18 cellular contexts compared by ENCODE assay signal in genomic region chr2:147792966-147793617, GRCh38. TPM values are rescaled to one million over a fixed set of nuclear protein-coding genes. Genes with fewer than 3 reads are reported as not detected.
A peak's percentile ranks its signal among the peaks of the same experiment; 100 is the strongest.
DNase-seq lines count a peak whose midpoint lies in the region; ATAC-seq and TF ChIP-seq lines count a peak whose summit lies in the region.
"Had no signal": no experiment of that assay in that cellular context is flagged by ENCODE, and none has a peak within 500 bp of the region (broad histone marks: within the 10 kb centered on the region; RNA-seq: fewer than 3 reads in every experiment).

No MANE protein-coding gene starts in this region.

- POLR2A ChIA-PET in activated CD8-positive, alpha-beta T cell treated with anti-CD3 and anti-CD28 coated beads, Interleukin-2, amount 10 ng/mL, durations not matched to agents 7 days and 5 days (lab: Charles Lee) = no interaction called here

- H3K36me3 Mint-ChIP-seq in mesothelial cell of epicardium = no peaks in the 10 kb centered on the region
- H3K36me3 Mint-ChIP-seq in activated CD8-positive, alpha-beta T cell treated with anti-CD3 and anti-CD28 coated beads, Interleukin-2, amount 10 ng/mL, durations not matched to agents 7 days and 5 days (ENCODE audit: low read depth) = no peaks in the 10 kb centered on the region
- H3K36me3 Mint-ChIP-seq: CD4-positive, alpha-beta memory T cell had no signal

- DNase-seq in AG08395 (ENCODE audit: low spot score) (peak; percentile 39), HT1080 (ENCODE audit: low read depth) (peak; percentile 22), choroid plexus epithelial cell (ENCODE audit: low read depth) (peak; percentile 13), mesothelial cell of epicardium (ENCODE audit: low spot score in 2 of 2, unreplicated experiment in 2 of 2) (peak in 1 of 2 experiments; percentile 38), dermis blood vessel endothelial cell (no peak), GM10266 (ENCODE audit: extremely low spot score) (no peak), COR-L47 (lab: John Stamatoyannopoulos, UW) (no peak)
- DNase-seq in activated CD8-positive, alpha-beta T cell treated with anti-CD3 and anti-CD28 coated beads, Interleukin-2, amount 10 ng/mL, durations not matched to agents 7 days and 5 days = no peak
- DNase-seq: activated naive CD4-positive, alpha-beta T cell; anterior cingulate cortex; CD4-positive, alpha-beta memory T cell; DND-41; NCI-H1417; NCI-H69; SHP77; stimulated activated CD4-positive, alpha-beta T cell treated with anti-CD3 and anti-CD28 coated beads, Interleukin-12 subunit alpha, Interleukin-12 subunit beta, amount 100 ng/mL, for 4 hours; stimulated activated CD8-positive, alpha-beta memory T cell treated with anti-CD3 and anti-CD28 coated beads, Interleukin-4, amount 100 ng/mL, for 48 hours had no signal

- no peak overlapping the region for H3K4me3 Mint-ChIP-seq in mesothelial cell of epicardium
- H3K4me3 Mint-ChIP-seq in activated CD8-positive, alpha-beta T cell treated with anti-CD3 and anti-CD28 coated beads, Interleukin-2, amount 10 ng/mL, durations not matched to agents 7 days and 5 days = no peak overlapping the region
- H3K4me3 Mint-ChIP-seq: CD4-positive, alpha-beta memory T cell had no signal

- CTCF ChIA-PET in activated CD8-positive, alpha-beta T cell treated with anti-CD3 and anti-CD28 coated beads, Interleukin-2, amount 10 ng/mL, durations not matched to agents 7 days and 5 days (lab: Charles Lee) = no interaction called here

- no peak for ATAC-seq in activated CD8-positive, alpha-beta T cell treated with anti-CD3 and anti-CD28 coated beads, Interleukin-2, amount 10 ng/mL, durations not matched to agents 7 days and 5 days

- TF ChIP-seq CTCF in choroid plexus epithelial cell (conservative IDR thresholded peaks at IDR 0.05; ENCODE audit: low read depth, low read length) = no peak
- TF ChIP-seq CTCF in mesothelial cell of epicardium (IDR thresholded peaks at IDR 0.05; ENCODE audit: unreplicated experiment) = no peak
- no peak for TF ChIP-seq CTCF in GM10266 (IDR thresholded peaks at IDR 0.05; ENCODE audit: control insufficient read depth, insufficient read depth, low read depth, missing control alignments)

- H3K4me1 Mint-ChIP-seq in mesothelial cell of epicardium = peaks cover 13% of the 10 kb centered on the region
- H3K4me1 Mint-ChIP-seq in activated CD8-positive, alpha-beta T cell treated with anti-CD3 and anti-CD28 coated beads, Interleukin-2, amount 10 ng/mL, durations not matched to agents 7 days and 5 days (ENCODE audit: low read depth) = peaks cover 9% of the 10 kb centered on the region

- H3K27ac Mint-ChIP-seq in mesothelial cell of epicardium = peak overlapping the region; percentile 30
- H3K27ac Mint-ChIP-seq in activated CD8-positive, alpha-beta T cell treated with anti-CD3 and anti-CD28 coated beads, Interleukin-2, amount 10 ng/mL, durations not matched to agents 7 days and 5 days = no peak overlapping the region
- H3K27ac Mint-ChIP-seq: CD4-positive, alpha-beta memory T cell had no signal

- H3K4me3 ChIP-seq in choroid plexus epithelial cell (ENCODE audit: low read depth, low read length) = no peak overlapping the region
- H3K4me3 ChIP-seq: vagina had no signal

- no peaks in the 10 kb centered on the region for H3K9me3 Mint-ChIP-seq in mesothelial cell of epicardium
- H3K9me3 Mint-ChIP-seq in activated CD8-positive, alpha-beta T cell treated with anti-CD3 and anti-CD28 coated beads, Interleukin-2, amount 10 ng/mL, durations not matched to agents 7 days and 5 days (ENCODE audit: insufficient read depth) = no peaks in the 10 kb centered on the region

- H3K27me3 Mint-ChIP-seq in mesothelial cell of epicardium (ENCODE audit: low read depth) = no peaks in the 10 kb centered on the region
- H3K27me3 Mint-ChIP-seq in activated CD8-positive, alpha-beta T cell treated with anti-CD3 and anti-CD28 coated beads, Interleukin-2, amount 10 ng/mL, durations not matched to agents 7 days and 5 days (ENCODE audit: low read depth) = no peaks in the 10 kb centered on the region
- H3K27me3 Mint-ChIP-seq: CD4-positive, alpha-beta memory T cell had no signal

RNA-seq across cellular contexts. Expression of gene ACVR2A, which starts 51.7 kb away (rescaled TPM):
- total RNA-seq in HT1080 (2014; rRNA removed; shearing (Covaris generic)) = 5.7 and 6.8 TPM in 2 replicates
- polyA plus RNA-seq in HT1080 (2015; cell fraction: cytosol; rRNA removed) = 2.8 and 2.9 TPM in 2 replicates
- polyA plus RNA-seq in HT1080 (2015; cell fraction: nucleus; rRNA removed) = 7.9 and 8.9 TPM in 2 replicates
- total RNA-seq in mesothelial cell of epicardium (29.7 to 33.3 TPM (median 31.3 TPM) in 3 replicates), dermis blood vessel endothelial cell (5.7 and 7.5 TPM in 2 replicates)
- total RNA-seq in activated CD8-positive, alpha-beta T cell treated with anti-CD3 and anti-CD28 coated beads, Interleukin-2, amount 10 ng/mL, durations not matched to agents 7 days and 5 days = 1 to 10 TPM; 1.4 to 1.7 TPM

Comparison
In these comparisons a context has a peak if more than half of its experiments do, and no peak if none do; other contexts are left out.
1. DNase-seq: peak in AG08395 (single experiment), HT1080 (single experiment) and choroid plexus epithelial cell (single experiment); none in activated CD8-positive, alpha-beta T cell treated with anti-CD3 and anti-CD28 coated beads, Interleukin-2, amount 10 ng/mL, durations not matched to agents 7 days and 5 days (single experiment), dermis blood vessel endothelial cell (single experiment), GM10266 (single experiment) and COR-L47 (single experiment).